Comparison of ENCODE assay signal across 15 cellular contexts in genomic region chr20:43786885-43787284, GRCh38.
DNase-seq lines count a peak whose midpoint lies in the region; ATAC-seq and TF ChIP-seq lines count a peak whose summit lies in the region.
"Had no signal": no experiment of that assay in that cellular context is flagged by ENCODE, and none has a peak within 500 bp of the region (broad histone marks: within the 10 kb centered on the region; RNA-seq: fewer than 3 reads in every experiment).

No MANE protein-coding gene starts in this region.

- TF ChIP-seq CTCF in natural killer cell (IDR thresholded peaks at IDR 0.05) (no peak), RWPE2 (IDR thresholded peaks at IDR 0.05; ENCODE audit: poor library complexity, severe bottlenecking) (no peak), osteocyte (IDR thresholded peaks at IDR 0.05) (no peak)

- H3K27ac Mint-ChIP-seq in natural killer cell treated with Interleukin-12 subunit alpha and Interleukin-12 subunit beta and Interleukin-15 and Interleukin-18, amount 100 ng/mL, for 72 hours = peak overlapping the region in 1 of 2 donors; percentile 66
- H3K27ac Mint-ChIP-seq in natural killer cell = no peak overlapping the region
- H3K27ac Mint-ChIP-seq in osteocyte (ENCODE audit: unreplicated experiment) = no peak overlapping the region

- H3K36me3 ChIP-seq in RWPE2 (ENCODE audit: low read depth) = no peaks in the 10 kb centered on the region
- H3K36me3 ChIP-seq: BE2C had no signal

- DNase-seq in natural killer cell treated with Interleukin-12 subunit alpha and Interleukin-12 subunit beta and Interleukin-15 and Interleukin-18, amount 100 ng/mL, for 72 hours (ENCODE audit: low spot score) = no peak
- DNase-seq in natural killer cell = no peak
- DNase-seq in RWPE2 (ENCODE audit: low spot score) = peak; percentile 74
- peak; percentile 65 for DNase-seq in osteocyte (ENCODE audit: extremely low spot score, unreplicated experiment)
- DNase-seq in A172 (ENCODE audit: low spot score) = no peak
- no peak for DNase-seq in stimulated activated CD4-positive, alpha-beta T cell treated with anti-CD3 and anti-CD28 coated beads, Interleukin-1b, Interleukin-23, amount 100 ng/mL, for 48 hours
- DNase-seq in NCI-H774 (lab: John Stamatoyannopoulos, UW) = no peak
- no peak for DNase-seq in NCI-H524 treated with DMSO at 0.1 percent for 48 hours (lab: John Stamatoyannopoulos, UW)
- DNase-seq: BE2C; CD4-positive, alpha-beta memory T cell; DMS79; GM23248 had no signal

- H3K9me3 ChIP-seq in RWPE2 (ENCODE audit: severe bottlenecking) = no peaks in the 10 kb centered on the region
- H3K9me3 ChIP-seq: BE2C had no signal

- H3K27ac ChIP-seq in RWPE2 (ENCODE audit: poor library complexity, severe bottlenecking) = no peak overlapping the region
- H3K27ac ChIP-seq: C4-2B, GM23248 had no signal

- peak overlapping the region; percentile 65 for H3K4me3 Mint-ChIP-seq in natural killer cell treated with Interleukin-12 subunit alpha and Interleukin-12 subunit beta and Interleukin-15 and Interleukin-18, amount 100 ng/mL, for 72 hours
- H3K4me3 Mint-ChIP-seq in natural killer cell (no peak overlapping the region), osteocyte (ENCODE audit: unreplicated experiment) (no peak overlapping the region)

- peaks cover 3% of the 10 kb centered on the region for H3K36me3 Mint-ChIP-seq in natural killer cell treated with Interleukin-12 subunit alpha and Interleukin-12 subunit beta and Interleukin-15 and Interleukin-18, amount 100 ng/mL, for 72 hours
- H3K36me3 Mint-ChIP-seq in natural killer cell (peaks cover 4% of the 10 kb centered on the region), osteocyte (ENCODE audit: unreplicated experiment) (no peaks in the 10 kb centered on the region)
- H3K36me3 Mint-ChIP-seq: CD4-positive, alpha-beta memory T cell had no signal

- H3K4me1 Mint-ChIP-seq in natural killer cell treated with Interleukin-12 subunit alpha and Interleukin-12 subunit beta and Interleukin-15 and Interleukin-18, amount 100 ng/mL, for 72 hours (ENCODE audit: low read depth in 2 of 2) = peaks cover 9 to 25% of the 10 kb centered on the region in 2 donors
- H3K4me1 Mint-ChIP-seq in natural killer cell (peaks cover 11 to 12% of the 10 kb centered on the region in 2 donors), osteocyte (ENCODE audit: unreplicated experiment) (no peaks in the 10 kb centered on the region)

- intact Hi-C loops in natural killer cell (cut with micrococcal nuclease) = no loop called here

- peaks cover 2 to 19% of the 10 kb centered on the region in 2 donors for H3K27me3 Mint-ChIP-seq in natural killer cell treated with Interleukin-12 subunit alpha and Interleukin-12 subunit beta and Interleukin-15 and Interleukin-18, amount 100 ng/mL, for 72 hours
- H3K27me3 Mint-ChIP-seq in natural killer cell (ENCODE audit: low read depth in 2 of 2) (peaks cover 8 to 29% of the 10 kb centered on the region in 2 donors), osteocyte (ENCODE audit: unreplicated experiment) (no peaks in the 10 kb centered on the region)

- no peaks in the 10 kb centered on the region for H3K27me3 ChIP-seq in RWPE2 (ENCODE audit: insufficient read depth, poor library complexity, severe bottlenecking)
- H3K27me3 ChIP-seq: BE2C had no signal

- no peak for ATAC-seq in natural killer cell treated with Interleukin-12 subunit alpha and Interleukin-12 subunit beta and Interleukin-15 and Interleukin-18, amount 100 ng/mL, for 72 hours
- no peak for ATAC-seq in natural killer cell
- ATAC-seq in RWPE2 (ENCODE audit: low read depth) = no peak
- ATAC-seq: GM12878, HepG2 had no signal

- H3K4me1 ChIP-seq in RWPE2 (ENCODE audit: insufficient read depth, poor library complexity, severe bottlenecking) = peaks cover 11% of the 10 kb centered on the region
- H3K4me1 ChIP-seq: BE2C had no signal

- no peak overlapping the region for H3K4me3 ChIP-seq in RWPE2 (ENCODE audit: severe bottlenecking)
- H3K4me3 ChIP-seq: GM12878, GM23248 had no signal

- peaks cover 5% of the 10 kb centered on the region for H3K9me3 Mint-ChIP-seq in natural killer cell treated with Interleukin-12 subunit alpha and Interleukin-12 subunit beta and Interleukin-15 and Interleukin-18, amount 100 ng/mL, for 72 hours
- H3K9me3 Mint-ChIP-seq in natural killer cell = peaks cover 0 to 1% of the 10 kb centered on the region in 2 donors
- H3K9me3 Mint-ChIP-seq in osteocyte (ENCODE audit: unreplicated experiment) = peaks cover 2% of the 10 kb centered on the region

Comparison
In these comparisons a context has a peak if more than half of its experiments do, and no peak if none do; other contexts are left out.
1. DNase-seq: peak in RWPE2 (single experiment) and osteocyte (single experiment); none in natural killer cell treated with Interleukin-12 subunit alpha and Interleukin-12 subunit beta and Interleukin-15 and Interleukin-18, amount 100 ng/mL, for 72 hours (single experiment), natural killer cell (single experiment), A172 (single experiment), stimulated activated CD4-positive, alpha-beta T cell treated with anti-CD3 and anti-CD28 coated beads, Interleukin-1b, Interleukin-23, amount 100 ng/mL, for 48 hours (single experiment), NCI-H774 (single experiment) and NCI-H524 treated with DMSO at 0.1 percent for 48 hours (single experiment).